Comparison of ENCODE assay signal across 8 cellular contexts in genomic region chr19:30696514-30696913, GRCh38.
DNase-seq lines count a peak whose midpoint lies in the region; ATAC-seq, FAIRE-seq and TF ChIP-seq lines count a peak whose summit lies in the region.

No MANE protein-coding gene starts in this region.

- H2AK5ac ChIP-seq in H9 (ENCODE audit: insufficient read length, low read length) = no peak overlapping the region

- no peak overlapping the region for H4K8ac ChIP-seq in H9 (replicated peaks; ENCODE audit: insufficient read length, low read depth, low read length)

- no peak overlapping the region for H2BK12ac ChIP-seq in H9 (ENCODE audit: insufficient read length, low read depth, low read length)

- H3K4me3 ChIP-seq in keratinocyte (ENCODE audit: control insufficient read depth in 2 of 3, extremely low read depth in 1 of 3, insufficient read depth in 2 of 3, low read depth in 1 of 3, low read length in 3 of 3) = no peak overlapping the region

- no peaks in the 10 kb centered on the region for H3K23me2 ChIP-seq in H9 (ENCODE audit: insufficient read length, low read depth, low read length, poor library complexity, severe bottlenecking)

- no peak overlapping the region for H2BK15ac ChIP-seq in H9 (ENCODE audit: low read depth, low read length)

- FAIRE-seq in keratinocyte (lab: Jason Lieb, UNC) = no peak

- no peaks in the 10 kb centered on the region for H3K36me3 ChIP-seq in keratinocyte (ENCODE audit: control insufficient read depth in 2 of 2, extremely low read depth in 1 of 2, insufficient read depth in 2 of 2, low read length in 2 of 2)

- no peaks in the 10 kb centered on the region for H3K36me3 Mint-ChIP-seq in H9 (ENCODE audit: insufficient read depth in 1 of 3, low read depth in 3 of 3)
- no peaks in the 10 kb centered on the region for H3K36me3 Mint-ChIP-seq in activated naive CD8-positive, alpha-beta T cell treated with anti-CD3 and anti-CD28 coated beads, Interleukin-2, amount 50 U/mL, for 24 hours (ENCODE audit: low read depth)

- no peaks in the 10 kb centered on the region; the same call in 1 of the 2 replicates for H3K27me3 Mint-ChIP-seq in H9 (ENCODE audit: low read depth)
- peaks cover 21% of the 10 kb centered on the region for H3K27me3 Mint-ChIP-seq in activated naive CD8-positive, alpha-beta T cell treated with anti-CD3 and anti-CD28 coated beads, Interleukin-2, amount 50 U/mL, for 24 hours

- H3K56ac ChIP-seq in H9 (ENCODE audit: insufficient read length, low read depth, low read length) = no peak overlapping the region

- no peak overlapping the region for H2BK120ac ChIP-seq in H9 (ENCODE audit: low read depth, low read length, poor library complexity, severe bottlenecking)

- H3K9me3 ChIP-seq in H9 (ENCODE audit: control insufficient read depth, low read depth, low read length) (no peaks in the 10 kb centered on the region), keratinocyte (ENCODE audit: control insufficient read depth, low read depth, low read length) (no peaks in the 10 kb centered on the region)

- H3K4ac ChIP-seq in H9 (ENCODE audit: low read depth, low read length) = no peak overlapping the region

- H2AFZ ChIP-seq in H9 (ENCODE audit: low read length) (no peak overlapping the region), keratinocyte (ENCODE audit: control insufficient read depth, low read length) (no peak overlapping the region)

- H3K4me2 ChIP-seq in H9 (ENCODE audit: insufficient read depth, insufficient read length, low read length) = no peak overlapping the region
- no peak overlapping the region for H3K4me2 ChIP-seq in keratinocyte (ENCODE audit: control insufficient read depth, extremely low read depth, insufficient read depth, low read depth, low read length)

- dilution Hi-C loops in keratinocyte (cut with MboI; ENCODE audit: extremely low pct_ligation_motif_present, low sequenced_read_pairs) = no loop called here

- peak; percentile 36 for TF ChIP-seq CTCF in AG09319 (IDR thresholded peaks at IDR 0.05; ENCODE audit: low read depth, low read length)
- TF ChIP-seq CTCF in H9 (conservative IDR thresholded peaks at IDR 0.05) = peak; percentile 87
- peak in 2 of 3 experiments; percentile 18 to 35 for TF ChIP-seq CTCF in keratinocyte (optimal IDR thresholded peaks at IDR 0.05 in 1 of 3, IDR thresholded peaks at IDR 0.05 in 1 of 3, conservative IDR thresholded peaks at IDR 0.05 in 1 of 3; ENCODE audit: extremely low read depth in 1 of 3, insufficient read depth in 2 of 3, low read length in 3 of 3)

- H4K5ac ChIP-seq in H9 (ENCODE audit: insufficient read length, low read depth, low read length) = no peak overlapping the region

- H3K79me2 ChIP-seq in H9 (ENCODE audit: insufficient read depth, low read length) = no peaks in the 10 kb centered on the region
- H3K79me2 ChIP-seq in keratinocyte (ENCODE audit: control insufficient read depth, insufficient read depth, low read length) = no peaks in the 10 kb centered on the region

- H3K27ac Mint-ChIP-seq in H9 = peak overlapping the region in 2 of 3 experiments; percentile 87 to 88; a peak in 3 of 7 replicates
- H3K27ac Mint-ChIP-seq in activated naive CD8-positive, alpha-beta T cell treated with anti-CD3 and anti-CD28 coated beads, Interleukin-2, amount 50 U/mL, for 24 hours = no peak overlapping the region

- H3K9me1 ChIP-seq in keratinocyte (ENCODE audit: control insufficient read depth, extremely low read depth, insufficient read depth, low read length) = no peaks in the 10 kb centered on the region

- H3K27ac ChIP-seq in H9 (ENCODE audit: insufficient read length, low read depth, low read length) (no peak overlapping the region), keratinocyte (ENCODE audit: control insufficient read depth, insufficient read depth, low read length) (no peak overlapping the region)

- H2BK5ac ChIP-seq in H9 (ENCODE audit: insufficient read length, low read length) = no peak overlapping the region

- peaks cover 0 to 4% of the 10 kb centered on the region in 2 experiments; a peak in 1 of 5 replicates for H3K9me3 Mint-ChIP-seq in H9
- H3K9me3 Mint-ChIP-seq in activated naive CD8-positive, alpha-beta T cell treated with anti-CD3 and anti-CD28 coated beads, Interleukin-2, amount 50 U/mL, for 24 hours = no peaks in the 10 kb centered on the region

- no peak overlapping the region for H2BK20ac ChIP-seq in H9 (ENCODE audit: low read depth, low read length, poor library complexity, severe bottlenecking)

- no peaks in the 10 kb centered on the region for H3K79me1 ChIP-seq in H9 (ENCODE audit: insufficient read depth, low read depth, low read length, poor library complexity, severe bottlenecking)

- no peak overlapping the region for H3K23ac ChIP-seq in H9 (ENCODE audit: insufficient read length, low read depth, low read length)

- no peak overlapping the region for H3K18ac ChIP-seq in H9 (ENCODE audit: insufficient read length, low read depth, low read length)

- no peak overlapping the region for H3K9ac ChIP-seq in H9 (ENCODE audit: extremely low read depth, insufficient read length, low read length)
- no peak overlapping the region for H3K9ac ChIP-seq in keratinocyte (ENCODE audit: control insufficient read depth, extremely low read depth, insufficient read depth, low read length)

- DNase-seq in AG09319 (ENCODE audit: extremely low read depth, low read depth) = no peak
- DNase-seq in H9 = peak; percentile 87
- DNase-seq in activated naive CD8-positive, alpha-beta T cell treated with anti-CD3 and anti-CD28 coated beads, Interleukin-2, amount 50 U/mL, for 24 hours = peak; percentile 5
- DNase-seq in keratinocyte (ENCODE audit: low read depth, low spot score) = no peak
- DNase-seq in GOT3 (lab: John Stamatoyannopoulos, UW) = no peak
- DNase-seq in SHP77 treated with DMSO at 0.1 percent for 48 hours (lab: John Stamatoyannopoulos, UW) = no peak

- WGBS in H9 (ENCODE audit: extremely low coverage, insufficient read length, low lambda C conversion rate) = no CpG with 5 or more reads among the region's 6 CpGs

- no peak for ATAC-seq in activated naive CD8-positive, alpha-beta T cell treated with anti-CD3 and anti-CD28 coated beads, Interleukin-2, amount 50 U/mL, for 24 hours
- ATAC-seq in GM19463 (IDR thresholded peaks at IDR 0.05; ENCODE audit: unreplicated experiment) = no peak
- no peak for ATAC-seq in GM21526 (IDR thresholded peaks at IDR 0.05; ENCODE audit: low FRiP score, unreplicated experiment)

- no peak overlapping the region for H3K14ac ChIP-seq in H9 (ENCODE audit: insufficient read depth, low read length)

- H3K27me3 ChIP-seq in H9 (ENCODE audit: insufficient read depth, low read length) (no peaks in the 10 kb centered on the region), keratinocyte (ENCODE audit: control insufficient read depth, extremely low read depth, insufficient read depth, low read length) (peaks cover 11% of the 10 kb centered on the region)

- H4K20me1 ChIP-seq in H9 (ENCODE audit: control insufficient read depth, insufficient read depth, insufficient read length) (no peaks in the 10 kb centered on the region), keratinocyte (ENCODE audit: control insufficient read depth, extremely low read depth, insufficient read depth, low read length) (no peaks in the 10 kb centered on the region)

- no peak overlapping the region for H4K91ac ChIP-seq in H9 (ENCODE audit: insufficient read length, low read depth, low read length)

- H3K4me1 ChIP-seq in H9 (ENCODE audit: insufficient read depth, low read length) = no peaks in the 10 kb centered on the region; the same call in 1 of the 2 replicates
- H3K4me1 ChIP-seq in keratinocyte (ENCODE audit: control insufficient read depth, extremely low read depth, insufficient read depth, low read length) = no peaks in the 10 kb centered on the region

- H3K4me1 Mint-ChIP-seq in H9 = peaks cover 26 to 34% of the 10 kb centered on the region in 2 experiments
- H3K4me1 Mint-ChIP-seq in activated naive CD8-positive, alpha-beta T cell treated with anti-CD3 and anti-CD28 coated beads, Interleukin-2, amount 50 U/mL, for 24 hours = no peaks in the 10 kb centered on the region

- no peak overlapping the region for H3T11ph ChIP-seq in H9 (ENCODE audit: low read length)

- H3K4me3 Mint-ChIP-seq in H9 = peak overlapping the region in 1 of 2 experiments; percentile 64; a peak in 2 of 5 replicates
- no peak overlapping the region for H3K4me3 Mint-ChIP-seq in activated naive CD8-positive, alpha-beta T cell treated with anti-CD3 and anti-CD28 coated beads, Interleukin-2, amount 50 U/mL, for 24 hours

Comparison
In these comparisons a context has a peak if more than half of its experiments do, and no peak if none do; other contexts are left out.
1. DNase-seq: peak in H9 (single experiment) and activated naive CD8-positive, alpha-beta T cell treated with anti-CD3 and anti-CD28 coated beads, Interleukin-2, amount 50 U/mL, for 24 hours (single experiment); none in AG09319 (single experiment), keratinocyte (single experiment), GOT3 (single experiment) and SHP77 treated with DMSO at 0.1 percent for 48 hours (single experiment).
2. CTCF ChIP-seq: peak in every context shown above with its lines; median percentile 87 in H9; 36 in AG09319; 26 in keratinocyte.